In the genomic region with DNA sequence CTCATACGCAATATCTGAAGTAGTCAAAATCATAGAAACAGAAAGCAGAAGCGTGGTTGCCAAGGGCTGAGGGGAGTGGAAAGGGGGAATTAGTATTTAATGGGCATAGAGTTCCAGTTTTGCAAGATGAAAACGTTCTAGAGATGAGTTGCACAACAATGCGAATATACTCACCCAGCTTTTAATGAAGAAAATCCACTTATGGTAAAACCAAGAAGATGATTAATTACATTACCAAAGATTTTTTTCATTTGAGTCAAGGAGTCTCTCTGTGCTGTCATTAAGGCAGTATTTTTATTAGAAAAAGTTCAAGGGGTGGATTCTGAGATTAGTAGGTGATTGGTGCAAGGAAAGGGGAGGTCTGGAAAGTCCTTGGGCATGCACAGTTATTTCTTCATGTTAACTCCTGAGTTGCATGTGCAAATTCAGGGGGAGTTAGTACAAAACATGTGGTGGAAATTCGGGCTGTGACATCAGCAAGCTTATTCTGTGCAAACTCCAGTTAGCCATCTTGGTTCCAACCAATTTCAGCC, we compare ENCODE assay signal across 10 cellular contexts. TPM values are rescaled to one million over a fixed set of nuclear protein-coding genes. Genes with fewer than 3 reads are reported as not detected.
A peak's percentile ranks its signal among the peaks of the same experiment; 100 is the strongest.
DNase-seq lines count a peak whose midpoint lies in the region; ATAC-seq and TF ChIP-seq lines count a peak whose summit lies in the region.
"Had no signal": no experiment of that assay in that cellular context is flagged by ENCODE, and none has a peak within 500 bp of the region (broad histone marks: within the 10 kb centered on the region; RNA-seq: fewer than 3 reads in every experiment).

No MANE protein-coding gene starts in this region.

- H3K4me3 Mint-ChIP-seq in activated T-cell treated with anti-CD3 and anti-CD28 coated beads, Interleukin-2, amount 50 U/mL, for 24 hours, result peak overlapping the region; percentile 3
- H3K4me3 Mint-ChIP-seq: mesothelial cell of epicardium had no signal

- ATAC-seq in GM19324 (IDR thresholded peaks at IDR 0.05; ENCODE audit: low FRiP score, unreplicated experiment), result peak; percentile 31
- ATAC-seq in HG03108 (IDR thresholded peaks at IDR 0.05; ENCODE audit: unreplicated experiment), result peak; percentile 28
- ATAC-seq in sciatic nerve, result no peak

- H3K27me3 Mint-ChIP-seq in activated T-cell treated with anti-CD3 and anti-CD28 coated beads, Interleukin-2, amount 50 U/mL, for 24 hours, result peaks cover 9% of the 10 kb centered on the region

- H3K4me1 Mint-ChIP-seq in activated T-cell treated with anti-CD3 and anti-CD28 coated beads, Interleukin-2, amount 50 U/mL, for 24 hours (ENCODE audit: low read depth), result peaks cover 26% of the 10 kb centered on the region

- H3K27me3 ChIP-seq in GM06990 (replicated peaks; ENCODE audit: control insufficient read depth, insufficient read depth, low read length), result no peaks in the 10 kb centered on the region

- intact Hi-C loops in sciatic nerve (cut with DNase I), result no loop called here

- peak; percentile 69 for DNase-seq in GM06990 (ENCODE audit: extremely low read depth, insufficient read length)
- DNase-seq in activated T-cell treated with anti-CD3 and anti-CD28 coated beads, Interleukin-2, amount 50 U/mL, for 24 hours, result no peak
- no peak for DNase-seq in mesenteric fat pad (ENCODE audit: low spot score)
- no peak for DNase-seq in NCI-H187 (lab: John Stamatoyannopoulos, UW)
- DNase-seq in SHP77 (lab: John Stamatoyannopoulos, UW), result no peak
- DNase-seq in sciatic nerve (ENCODE audit: low spot score), result no peak

- TF ChIP-seq CTCF in GM06990 (IDR thresholded peaks at IDR 0.05; ENCODE audit: insufficient read depth, low read length, poor library complexity, severe bottlenecking), result no peak

- no peaks in the 10 kb centered on the region; the same call in 1 of the 2 replicates for H3K36me3 ChIP-seq in GM06990 (ENCODE audit: control insufficient read depth, insufficient read depth, low read length)

- no peaks in the 10 kb centered on the region for H3K36me3 Mint-ChIP-seq in activated T-cell treated with anti-CD3 and anti-CD28 coated beads, Interleukin-2, amount 50 U/mL, for 24 hours (ENCODE audit: low read depth)
- H3K36me3 Mint-ChIP-seq: mesothelial cell of epicardium had no signal

- peak overlapping the region; percentile 33 for H3K4me3 ChIP-seq in GM06990 (replicated peaks; ENCODE audit: low read depth, low read length)

- H3K9me3 Mint-ChIP-seq in activated T-cell treated with anti-CD3 and anti-CD28 coated beads, Interleukin-2, amount 50 U/mL, for 24 hours, result no peaks in the 10 kb centered on the region

- peak overlapping the region; percentile 72 for H3K27ac Mint-ChIP-seq in activated T-cell treated with anti-CD3 and anti-CD28 coated beads, Interleukin-2, amount 50 U/mL, for 24 hours
- H3K27ac Mint-ChIP-seq: mesothelial cell of epicardium had no signal

RNA-seq across cellular contexts. Expression of gene CBY2, which starts 6.9 kb away (rescaled TPM):
- total RNA-seq in mesenteric fat pad (not detected), sciatic nerve (not detected)
- total RNA-seq: epithelial cell of proximal tubule, mesothelial cell of epicardium had no signal
